20 cellular contexts compared by ENCODE assay signal in genomic region chr12:122849352-122850047, GRCh38. TPM values are rescaled to one million over a fixed set of nuclear protein-coding genes. Genes with fewer than 3 reads are reported as not detected.
DNase-seq lines count a peak whose midpoint lies in the region; ATAC-seq and TF ChIP-seq lines count a peak whose summit lies in the region.
"Had no signal": no experiment of that assay in that cellular context is flagged by ENCODE, and none has a peak within 500 bp of the region (broad histone marks: within the 10 kb centered on the region; RNA-seq: fewer than 3 reads in every experiment).

No MANE protein-coding gene starts in this region.

- H3K18ac ChIP-seq in neuronal stem cell (ENCODE audit: low read length) = peak overlapping the region; percentile 80

- peak overlapping the region; percentile 85 for H3K23ac ChIP-seq in neuronal stem cell (ENCODE audit: low read depth, low read length, poor library complexity)

- H3K4me3 ChIP-seq in heart right ventricle (no peak overlapping the region), neuronal stem cell (ENCODE audit: low read length in 2 of 2) (no peak overlapping the region)
- H3K4me3 ChIP-seq: esophagus squamous epithelium had no signal

- no peaks in the 10 kb centered on the region for H3K27me3 Mint-ChIP-seq in activated naive CD4-positive, alpha-beta T cell treated with anti-CD3 and anti-CD28 coated beads for 36 hours (ENCODE audit: low read depth)
- H3K27me3 Mint-ChIP-seq in type B pancreatic cell = no peaks in the 10 kb centered on the region
- H3K27me3 Mint-ChIP-seq: activated naive CD4-positive, alpha-beta T cell treated with anti-CD3 and anti-CD28 coated beads, Interleukin-2, amount 50 U/mL, for 24 hours; activated T-cell treated with anti-CD3 and anti-CD28 coated beads, Interleukin-2, amount 50 U/mL, for 24 hours; stimulated activated naive CD8-positive, alpha-beta T cell treated with anti-CD3 and anti-CD28 coated beads, Interleukin-15, Interleukin-2, amounts not matched to agents 100 ng/mL and 50 ng/mL, for 24 hours had no signal

- ATAC-seq in heart right ventricle (peak; percentile 44 to 90 (median 70)), HG03378 (IDR thresholded peaks at IDR 0.05; ENCODE audit: unreplicated experiment) (no peak)
- ATAC-seq: HCT116 had no signal

- no peak overlapping the region for H3K4ac ChIP-seq in neuronal stem cell (ENCODE audit: low read length)

- H2BK5ac ChIP-seq in neuronal stem cell (ENCODE audit: low read length) = peak overlapping the region; percentile 48

- H2BK120ac ChIP-seq in neuronal stem cell (ENCODE audit: low read depth, low read length) = no peak overlapping the region

- H3K27me3 ChIP-seq in heart right ventricle (no peaks in the 10 kb centered on the region), neuronal stem cell (ENCODE audit: control insufficient read depth in 3 of 3, insufficient read depth in 3 of 3, low read depth in 1 of 3, low read length in 3 of 3) (no peaks in the 10 kb centered on the region)
- H3K27me3 ChIP-seq: esophagus squamous epithelium had no signal

- H2BK15ac ChIP-seq in neuronal stem cell (ENCODE audit: low read length) = no peak overlapping the region

- H3K4me1 ChIP-seq in heart right ventricle (peaks cover 4 to 50% (median 31%) of the 10 kb centered on the region in 9 donors), neuronal stem cell (ENCODE audit: control insufficient read depth in 2 of 2, insufficient read depth in 1 of 2, low read depth in 1 of 2, low read length in 2 of 2) (peaks cover 8 to 10% of the 10 kb centered on the region in 2 donors)

- CTCF ChIA-PET in activated naive CD4-positive, alpha-beta T cell treated with anti-CD3 and anti-CD28 coated beads for 36 hours (lab: Charles Lee) = interaction anchor here (0.5 to 1.2 kb wide), 3 partner anchors 56 to 169 kb away, joined by 3 to 4 read pairs (median 4); no protein-coding TSS in a partner anchor

- H3K4me2 ChIP-seq in neuronal stem cell (ENCODE audit: insufficient read depth, low read length, poor library complexity, severe bottlenecking) = no peak overlapping the region

- no peak overlapping the region for H3K4me3 Mint-ChIP-seq in activated naive CD4-positive, alpha-beta T cell treated with anti-CD3 and anti-CD28 coated beads for 36 hours
- no peak overlapping the region for H3K4me3 Mint-ChIP-seq in type B pancreatic cell
- H3K4me3 Mint-ChIP-seq: activated naive CD4-positive, alpha-beta T cell treated with anti-CD3 and anti-CD28 coated beads, Interleukin-2, amount 50 U/mL, for 24 hours; activated T-cell treated with anti-CD3 and anti-CD28 coated beads, Interleukin-2, amount 50 U/mL, for 24 hours; stimulated activated naive CD8-positive, alpha-beta T cell treated with anti-CD3 and anti-CD28 coated beads, Interleukin-15, Interleukin-2, amounts not matched to agents 100 ng/mL and 50 ng/mL, for 24 hours had no signal

- no peak for DNase-seq in activated naive CD4-positive, alpha-beta T cell treated with anti-CD3 and anti-CD28 coated beads for 36 hours
- DNase-seq in activated naive CD4-positive, alpha-beta T cell treated with anti-CD3 and anti-CD28 coated beads, Interleukin-2, amount 50 U/mL, for 16 hours = no peak
- DNase-seq in heart right ventricle (peak in 1 of 2 donors; percentile 67), neuronal stem cell (ENCODE audit: low spot score) (no peak), type B pancreatic cell (ENCODE audit: extremely low spot score, unreplicated experiment) (no peak), NCI-H1436 treated with DMSO at 0.1 percent for 48 hours (lab: John Stamatoyannopoulos, UW) (no peak)
- DNase-seq in stimulated activated naive CD4-positive, alpha-beta T cell (lab: John Stamatoyannopoulos, UW) = no peak
- DNase-seq: activated CD4-positive, alpha-beta T cell treated with anti-CD3 and anti-CD28 coated beads, Interleukin-2, amount 50 U/mL, for 48 hours; activated T-cell treated with anti-CD3 and anti-CD28 coated beads, Interleukin-2, amount 50 U/mL, for 24 hours; effector CD4-positive, alpha-beta T cell; esophagus squamous epithelium; Karpas-422; NCI-H1092 treated with DMSO at 0.1 percent for 48 hours; NCI-H69; SIG-M5 had no signal

- H3K9ac ChIP-seq in neuronal stem cell (ENCODE audit: low read depth, low read length, poor library complexity) = no peak overlapping the region

- intact Hi-C loops in activated naive CD4-positive, alpha-beta T cell treated with anti-CD3 and anti-CD28 coated beads for 36 hours (cut with micrococcal nuclease) = no loop called here
- intact Hi-C loops in heart right ventricle (cut with DNase I) = loop anchor here in 2 of 10 donors (10.0 kb wide), 1 partner anchor 55 kb away; no protein-coding TSS in a partner anchor

- peak overlapping the region in 3 of 10 donors; percentile 37 to 45 (median 39) for H3K27ac ChIP-seq in heart right ventricle
- no peak overlapping the region for H3K27ac ChIP-seq in neuronal stem cell (replicated peaks; ENCODE audit: low read length)
- H3K27ac ChIP-seq: 22Rv1 had no signal

- peak overlapping the region; percentile 53 for H4K91ac ChIP-seq in neuronal stem cell (ENCODE audit: low read depth, low read length, poor library complexity)

- peak overlapping the region; percentile 38 for H3K14ac ChIP-seq in neuronal stem cell (ENCODE audit: low read length)

- H3K36me3 ChIP-seq in heart right ventricle = peaks cover 0 to 20% (median 0%) of the 10 kb centered on the region in 9 donors
- peaks cover 1 to 6% of the 10 kb centered on the region in 2 donors for H3K36me3 ChIP-seq in neuronal stem cell (replicated peaks in 1 of 2; ENCODE audit: control insufficient read depth in 2 of 2, insufficient read depth in 2 of 2, low read length in 2 of 2)

- no peaks in the 10 kb centered on the region for H3K9me3 Mint-ChIP-seq in activated naive CD4-positive, alpha-beta T cell treated with anti-CD3 and anti-CD28 coated beads for 36 hours
- H3K9me3 Mint-ChIP-seq in type B pancreatic cell = no peaks in the 10 kb centered on the region
- H3K9me3 Mint-ChIP-seq: activated naive CD4-positive, alpha-beta T cell treated with anti-CD3 and anti-CD28 coated beads, Interleukin-2, amount 50 U/mL, for 24 hours; activated T-cell treated with anti-CD3 and anti-CD28 coated beads, Interleukin-2, amount 50 U/mL, for 24 hours; stimulated activated naive CD8-positive, alpha-beta T cell treated with anti-CD3 and anti-CD28 coated beads, Interleukin-15, Interleukin-2, amounts not matched to agents 100 ng/mL and 50 ng/mL, for 24 hours had no signal

- H3K9me3 ChIP-seq in heart right ventricle (no peaks in the 10 kb centered on the region), neuronal stem cell (replicated peaks in 1 of 2; ENCODE audit: control insufficient read depth in 2 of 2, insufficient read depth in 1 of 2, low read depth in 1 of 2, low read length in 2 of 2) (no peaks in the 10 kb centered on the region)
- H3K9me3 ChIP-seq: esophagus squamous epithelium had no signal

- no peak for TF ChIP-seq CTCF in heart right ventricle (IDR thresholded peaks at IDR 0.05)
- TF ChIP-seq CTCF in type B pancreatic cell (conservative IDR thresholded peaks at IDR 0.05) = no peak

- 55 to 69% methylated on average over 26 of the region's 26 CpGs for WGBS in heart right ventricle, 2 donors
- no CpG with 5 or more reads among the region's 26 CpGs for WGBS in neuronal stem cell (ENCODE audit: extremely low coverage in 2 of 2, insufficient read length in 2 of 2, insufficient replicate concordance in 1 of 2), 2 donors

- H3K36me3 Mint-ChIP-seq in activated naive CD4-positive, alpha-beta T cell treated with anti-CD3 and anti-CD28 coated beads for 36 hours (ENCODE audit: low read depth) = peaks cover 1% of the 10 kb centered on the region
- H3K36me3 Mint-ChIP-seq in type B pancreatic cell = no peaks in the 10 kb centered on the region
- H3K36me3 Mint-ChIP-seq: activated naive CD4-positive, alpha-beta T cell treated with anti-CD3 and anti-CD28 coated beads, Interleukin-2, amount 50 U/mL, for 24 hours had no signal

- no peak overlapping the region for H2AK5ac ChIP-seq in neuronal stem cell (ENCODE audit: low read depth, low read length)

- H2AFZ ChIP-seq in neuronal stem cell (ENCODE audit: low read length) = no peak overlapping the region

- no peak overlapping the region for H4K8ac ChIP-seq in neuronal stem cell (ENCODE audit: low read depth, low read length)

- H2BK12ac ChIP-seq in neuronal stem cell (ENCODE audit: low read length) = peak overlapping the region; percentile 10

- H3K79me1 ChIP-seq in neuronal stem cell (ENCODE audit: low read depth, low read length) = peaks cover 7% of the 10 kb centered on the region

- H3K4me1 Mint-ChIP-seq in activated naive CD4-positive, alpha-beta T cell treated with anti-CD3 and anti-CD28 coated beads for 36 hours (ENCODE audit: low read depth) = no peaks in the 10 kb centered on the region
- H3K4me1 Mint-ChIP-seq in type B pancreatic cell (ENCODE audit: unreplicated experiment) = peaks cover 9% of the 10 kb centered on the region
- H3K4me1 Mint-ChIP-seq: activated naive CD4-positive, alpha-beta T cell treated with anti-CD3 and anti-CD28 coated beads, Interleukin-2, amount 50 U/mL, for 24 hours had no signal

- peak overlapping the region; percentile 56 for H3K27ac Mint-ChIP-seq in activated naive CD4-positive, alpha-beta T cell treated with anti-CD3 and anti-CD28 coated beads for 36 hours
- H3K27ac Mint-ChIP-seq in type B pancreatic cell = peak overlapping the region; percentile 46
- H3K27ac Mint-ChIP-seq: activated naive CD4-positive, alpha-beta T cell treated with anti-CD3 and anti-CD28 coated beads, Interleukin-2, amount 50 U/mL, for 24 hours; activated T-cell treated with anti-CD3 and anti-CD28 coated beads, Interleukin-2, amount 50 U/mL, for 24 hours; stimulated activated naive CD8-positive, alpha-beta T cell treated with anti-CD3 and anti-CD28 coated beads, Interleukin-15, Interleukin-2, amounts not matched to agents 100 ng/mL and 50 ng/mL, for 24 hours had no signal

RNA-seq across cellular contexts. Expression of gene HIP1R, which starts 14.2 kb away (rescaled TPM):
- total RNA-seq in activated naive CD4-positive, alpha-beta T cell treated with anti-CD3 and anti-CD28 coated beads for 36 hours = 10 to 100 TPM; 18.5 to 21.2 TPM
- total RNA-seq in heart right ventricle = 10 to 100 TPM; 13.7 to 26.4 (median 17.5) TPM
- polyA plus RNA-seq in heart right ventricle = 10 to 100 TPM; 25.9 to 37.7 TPM
- polyA plus RNA-seq in neuronal stem cell (2013, experiment 1 of 2) = 16.8 TPM
- polyA plus RNA-seq in neuronal stem cell (2013, experiment 2 of 2) = 16.3 TPM
- 40.5 and 45.5 TPM in 2 replicates for total RNA-seq in type B pancreatic cell (ENCODE audit: low replicate concordance)

RNA-seq across cellular contexts. Expression of gene VPS37B, which starts 46.4 kb away (rescaled TPM):
- total RNA-seq in activated naive CD4-positive, alpha-beta T cell treated with anti-CD3 and anti-CD28 coated beads for 36 hours = 10 to 100 TPM; 15.6 TPM
- 10 to 100 TPM; 17.6 to 33.2 (median 19.8) TPM for total RNA-seq in heart right ventricle
- polyA plus RNA-seq in heart right ventricle = 10 to 100 TPM; 16.4 to 26.7 TPM
- 26.4 TPM for polyA plus RNA-seq in neuronal stem cell (2013, experiment 1 of 2)
- 26.7 TPM for polyA plus RNA-seq in neuronal stem cell (2013, experiment 2 of 2)
- total RNA-seq in type B pancreatic cell (ENCODE audit: low replicate concordance) = 32.4 and 43.6 TPM in 2 replicates
